Comparison of ENCODE assay signal across 9 cellular contexts in genomic region chr3:25897019-25897418, GRCh38.
A peak's percentile ranks its signal among the peaks of the same experiment; 100 is the strongest.
DNase-seq lines count a peak whose midpoint lies in the region; ATAC-seq and TF ChIP-seq lines count a peak whose summit lies in the region.
"Had no signal": no experiment of that assay in that cellular context is flagged by ENCODE, and none has a peak within 500 bp of the region (broad histone marks: within the 10 kb centered on the region; RNA-seq: fewer than 3 reads in every experiment).

No MANE protein-coding gene starts in this region.

- BruUV-seq in PC-9 (replicated peaks; lab: Mats Ljungman, UMichigan) = no TSS peak

- H3K4me3 ChIP-seq in PC-9 = no peak overlapping the region

- TF ChIP-seq CTCF in PC-9 (conservative IDR thresholded peaks at IDR 0.05) = peak; percentile 55; the same call in 1 of the 2 replicates

- no peaks in the 10 kb centered on the region for H3K79me2 ChIP-seq in PC-9 (ENCODE audit: low read depth)

- H4K20me1 ChIP-seq in PC-9 (ENCODE audit: insufficient read depth) = no peaks in the 10 kb centered on the region

- intact Hi-C loops in PC-9 (cut with micrococcal nuclease; ENCODE audit: unreplicated experiment) = loop anchor here (1.0 to 2.0 kb wide), 2 partner anchors 52 to 249 kb away; no protein-coding TSS in a partner anchor

- H3K4me2 ChIP-seq in PC-9 = no peak overlapping the region

- no peaks in the 10 kb centered on the region for H3K9me2 ChIP-seq in PC-9 (ENCODE audit: insufficient read depth)

- no peaks in the 10 kb centered on the region for H3F3A ChIP-seq in PC-9 (ENCODE audit: insufficient read depth, low read depth)

- POLR2A ChIA-PET in PC-9 (lab: Charles Lee; ENCODE audit: unreplicated experiment) = no interaction called here

- H3K27ac ChIP-seq in PC-9 = no peak overlapping the region

- H3K27me3 ChIP-seq in PC-9 (ENCODE audit: insufficient read depth, low read depth) = no peaks in the 10 kb centered on the region

- no peaks in the 10 kb centered on the region for H3K4me1 ChIP-seq in PC-9 (replicated peaks; ENCODE audit: insufficient read depth)

- H3K9me3 ChIP-seq in PC-9 (ENCODE audit: insufficient read depth, low read depth) = no peaks in the 10 kb centered on the region

- no peaks in the 10 kb centered on the region for H3K36me3 ChIP-seq in PC-9 (ENCODE audit: low read depth)

- peak; percentile 62 for ATAC-seq in HG02759 (IDR thresholded peaks at IDR 0.05; ENCODE audit: unreplicated experiment)

- CTCF ChIA-PET in PC-9 (lab: Charles Lee) = no interaction called here

- no peak overlapping the region for H2AFZ ChIP-seq in PC-9

- DNase-seq in NK-92 treated with Interleukin-12 subunit alpha and Interleukin-12 subunit beta, amount 100 ng/mL, for 24 hours (lab: John Stamatoyannopoulos, UW) = peak; percentile 9
- DNase-seq in NK-92 (lab: John Stamatoyannopoulos, UW; ENCODE audit: unreplicated experiment) (no peak), PC-9 (peak in 1 of 2 experiments; percentile 27), lung microvascular endothelial cell (ENCODE audit: low read depth in 2 of 2) (peak; percentile 2 to 15), C1 segment of cervical spinal cord (lab: John Stamatoyannopoulos, UW) (no peak), ureter (ENCODE audit: low spot score) (no peak)
- DNase-seq in activated effector memory CD4-positive, alpha-beta T cell treated with anti-CD3 and anti-CD28 coated beads, Interleukin-2, amount 50 U/mL, for 16 hours = no peak
- DNase-seq: naive B cell had no signal

Comparison
In these comparisons a context has a peak if more than half of its experiments do, and no peak if none do; other contexts are left out.
1. DNase-seq: peak in NK-92 treated with Interleukin-12 subunit alpha and Interleukin-12 subunit beta, amount 100 ng/mL, for 24 hours (single experiment) and lung microvascular endothelial cell (2 of 2); none in NK-92 (single experiment), activated effector memory CD4-positive, alpha-beta T cell treated with anti-CD3 and anti-CD28 coated beads, Interleukin-2, amount 50 U/mL, for 16 hours (single experiment), C1 segment of cervical spinal cord (0 of 14) and ureter (single experiment).